1 cellular context compared by ENCODE assay signal in the genomic region with DNA sequence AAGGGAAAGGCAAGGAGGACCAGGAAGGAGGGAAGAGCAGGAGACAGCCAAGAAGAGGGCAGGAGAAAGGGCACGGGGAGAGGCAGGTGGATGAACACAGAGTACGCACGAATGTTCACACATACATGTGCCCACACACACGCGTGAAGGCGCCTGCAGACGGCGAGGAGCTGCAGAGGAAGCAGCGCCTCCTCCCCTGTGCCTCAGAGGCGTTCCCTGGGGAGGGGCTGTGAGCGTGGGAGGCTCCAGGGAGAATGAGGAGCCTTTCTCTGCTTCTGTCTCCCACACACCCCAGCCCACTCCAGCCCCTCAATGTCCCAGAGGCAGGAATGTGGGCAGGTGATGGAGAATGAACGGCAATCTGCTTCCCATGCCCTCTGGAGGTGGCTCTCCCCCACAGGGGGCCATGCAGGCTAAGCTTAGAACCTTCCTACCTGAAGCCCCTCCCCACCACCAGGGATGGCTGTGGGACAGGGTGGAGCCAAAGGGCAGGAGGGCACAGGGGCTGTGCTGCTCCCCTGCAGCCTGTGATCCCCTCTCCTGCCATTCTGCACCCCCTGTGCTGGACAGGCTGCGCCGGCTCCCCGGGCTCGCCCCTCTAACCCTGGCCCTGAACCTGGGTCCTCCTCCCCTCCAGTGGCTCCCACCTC.
A peak's percentile ranks its signal among the peaks of the same experiment; 100 is the strongest.
TF ChIP-seq lines count a peak whose summit lies in the region.

No MANE protein-coding gene starts in this region.

TF ChIP-seq in HEK293, 187 proteins besides CTCF, POLR2A, EP300 and RAD21 (continued from another document):
- peak; percentile 99 for TF ChIP-seq ZFHX2 (tag by site-specific recombination; conservative IDR thresholded peaks at IDR 0.05)
- TF ChIP-seq ZNF366 (tag by site-specific recombination; conservative IDR thresholded peaks at IDR 0.05) = 0 out of 2 replicates have a peak, but pooled peaks have one; percentile 44
- no peak for TF ChIP-seq INSM2 (tag by site-specific recombination; IDR thresholded peaks at IDR 0.05)
- TF ChIP-seq ZNF16 (tag by site-specific recombination; IDR thresholded peaks at IDR 0.05; ENCODE audit: low read depth) = no peak
- TF ChIP-seq GLIS2 (tag by site-specific recombination; IDR thresholded peaks at IDR 0.05) = peak; percentile 18
- TF ChIP-seq ZNF707 (tag by site-specific recombination; IDR thresholded peaks at IDR 0.05) = no peak
TF ChIP-seq in HEK293: peak in this region for 4.
